ENCODE assay signal across 12 cellular contexts in the genomic region with DNA sequence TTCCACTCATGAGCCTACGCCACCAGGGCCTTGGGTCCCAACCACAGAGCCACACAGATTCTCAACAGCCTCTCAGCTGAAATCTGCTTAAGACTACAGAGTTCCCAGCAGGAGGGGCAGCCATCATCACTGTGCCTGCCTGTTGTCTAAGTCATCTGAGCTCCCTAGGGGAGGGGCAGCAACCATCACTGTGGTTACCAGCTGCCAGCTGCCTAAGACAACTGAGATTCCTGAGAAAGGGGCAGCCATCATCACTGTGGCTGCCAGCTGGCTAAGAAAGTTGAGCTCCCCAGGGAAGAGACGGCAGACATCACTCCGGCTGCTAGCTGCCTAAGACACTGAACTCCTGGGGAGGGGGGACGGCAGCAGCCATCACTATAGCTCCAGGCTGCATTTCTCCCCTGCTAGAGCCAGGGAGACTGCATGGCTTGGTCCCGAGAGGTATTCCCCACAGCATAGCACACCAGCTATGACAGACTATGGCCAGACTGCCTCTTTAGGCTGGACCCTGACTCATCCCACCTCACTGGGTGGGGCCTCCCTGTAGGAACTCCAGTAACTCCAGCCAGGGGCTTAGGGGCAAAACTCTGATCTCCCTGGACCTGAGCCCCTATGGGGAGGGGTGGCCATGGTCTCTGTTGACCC. TPM values are rescaled to one million over a fixed set of nuclear protein-coding genes. Genes with fewer than 3 reads are reported as not detected.
DNase-seq lines count a peak whose midpoint lies in the region; FAIRE-seq and TF ChIP-seq lines count a peak whose summit lies in the region.
"Had no signal": no experiment of that assay in that cellular context is flagged by ENCODE, and none has a peak within 500 bp of the region (broad histone marks: within the 10 kb centered on the region; RNA-seq: fewer than 3 reads in every experiment).

No MANE protein-coding gene starts in this region.

- DNase-seq in ELR (ENCODE audit: low read depth), result peak; percentile 20
- DNase-seq in NCI-H1694 (lab: John Stamatoyannopoulos, UW), result peak; percentile 41
- DNase-seq in astrocyte (ENCODE audit: low read depth), result no peak
- peak; percentile 89 for DNase-seq in osteocyte (ENCODE audit: extremely low spot score, unreplicated experiment)
- DNase-seq in CD1c-positive myeloid dendritic cell (ENCODE audit: extremely low spot score), result no peak
- DNase-seq in suprapubic skin (ENCODE audit: low spot score in 2 of 2), result no peak
- no peak for DNase-seq in amniotic stem cell (lab: John Stamatoyannopoulos, UW)
- DNase-seq: activated CD4-positive, alpha-beta T cell treated with anti-CD3 and anti-CD28 coated beads, Interleukin-2, amount 10 ng/mL, durations not matched to agents 24 days and 14 days; activated naive CD4-positive, alpha-beta T cell treated with anti-CD3 and anti-CD28 coated beads, Interleukin-2, amount 10 ng/mL, durations not matched to agents 7 days and 5 days; kidney had no signal

- H3K4me3 ChIP-seq in astrocyte (ENCODE audit: insufficient read depth, low read depth, low read length) (no peak overlapping the region), suprapubic skin (no peak overlapping the region)

- TF ChIP-seq POLR2A in suprapubic skin (IDR thresholded peaks at IDR 0.05), result no peak

- peaks cover 11% of the 10 kb centered on the region for H3K9me3 Mint-ChIP-seq in astrocyte (ENCODE audit: unreplicated experiment)
- H3K9me3 Mint-ChIP-seq in osteocyte (ENCODE audit: unreplicated experiment), result peaks cover 32% of the 10 kb centered on the region
- H3K9me3 Mint-ChIP-seq: activated CD4-positive, alpha-beta T cell treated with anti-CD3 and anti-CD28 coated beads, Interleukin-2, amount 10 ng/mL, durations not matched to agents 24 days and 14 days had no signal

- H3K27ac ChIP-seq in astrocyte (ENCODE audit: low read depth, low read length), result no peak overlapping the region
- no peak overlapping the region for H3K27ac ChIP-seq in suprapubic skin

- H3K4me2 ChIP-seq in astrocyte (ENCODE audit: low read length), result no peak overlapping the region

- H3K4me1 Mint-ChIP-seq in astrocyte (ENCODE audit: low read depth, unreplicated experiment) (peaks cover 8% of the 10 kb centered on the region), osteocyte (ENCODE audit: unreplicated experiment) (peaks cover 21% of the 10 kb centered on the region)
- H3K4me1 Mint-ChIP-seq: activated CD4-positive, alpha-beta T cell treated with anti-CD3 and anti-CD28 coated beads, Interleukin-2, amount 10 ng/mL, durations not matched to agents 24 days and 14 days; activated naive CD4-positive, alpha-beta T cell treated with anti-CD3 and anti-CD28 coated beads, Interleukin-2, amount 10 ng/mL, durations not matched to agents 7 days and 5 days; neural crest cell; stimulated activated memory B cell treated with anti-CD40 and anti-IgM and Interleukin-4, amounts not matched to agents 10 μg/mL and 1 μg/mL and 100 μg/mL, for 72 hours had no signal

- H3K36me3 ChIP-seq in astrocyte (ENCODE audit: insufficient read depth, low read length) (no peaks in the 10 kb centered on the region), suprapubic skin (no peaks in the 10 kb centered on the region)

- 45% methylated on average over 4 of the region's 5 CpGs for WGBS in suprapubic skin

- peak overlapping the region; percentile 19 for H3K27ac Mint-ChIP-seq in astrocyte (ENCODE audit: unreplicated experiment)
- H3K27ac Mint-ChIP-seq in osteocyte (ENCODE audit: unreplicated experiment), result peak overlapping the region; percentile 75
- H3K27ac Mint-ChIP-seq: activated CD4-positive, alpha-beta T cell treated with anti-CD3 and anti-CD28 coated beads, Interleukin-2, amount 10 ng/mL, durations not matched to agents 24 days and 14 days; activated naive CD4-positive, alpha-beta T cell treated with anti-CD3 and anti-CD28 coated beads, Interleukin-2, amount 10 ng/mL, durations not matched to agents 7 days and 5 days; stimulated activated memory B cell treated with anti-CD40 and anti-IgM and Interleukin-4, amounts not matched to agents 10 μg/mL and 1 μg/mL and 100 μg/mL, for 72 hours had no signal

- no peaks in the 10 kb centered on the region for H3K4me1 ChIP-seq in astrocyte (ENCODE audit: insufficient read depth, low read length)
- H3K4me1 ChIP-seq in suprapubic skin, result no peaks in the 10 kb centered on the region

- H3K79me2 ChIP-seq in astrocyte (ENCODE audit: insufficient read depth, low read length), result no peaks in the 10 kb centered on the region

- TF ChIP-seq CTCF in astrocyte (IDR thresholded peaks at IDR 0.05; ENCODE audit: insufficient read depth, low read depth, low read length), result no peak
- no peak for TF ChIP-seq CTCF in osteocyte (IDR thresholded peaks at IDR 0.05)
- no peak for TF ChIP-seq CTCF in suprapubic skin (IDR thresholded peaks at IDR 0.05)

- H3K9ac ChIP-seq in astrocyte (ENCODE audit: low read length), result no peak overlapping the region

- H2AFZ ChIP-seq in astrocyte (ENCODE audit: low read depth, low read length), result peak overlapping the region; percentile 34

- no peak for TF ChIP-seq EP300 in suprapubic skin (IDR thresholded peaks at IDR 0.05)

- FAIRE-seq in astrocyte (lab: Jason Lieb, UNC), result no peak
- FAIRE-seq: kidney had no signal

- H3K27me3 ChIP-seq in astrocyte (ENCODE audit: insufficient read depth, low read length) (peaks cover 15% of the 10 kb centered on the region), suprapubic skin (peaks cover 24% of the 10 kb centered on the region)

- H3K36me3 Mint-ChIP-seq in astrocyte (ENCODE audit: low read depth, unreplicated experiment) (no peaks in the 10 kb centered on the region), osteocyte (ENCODE audit: unreplicated experiment) (peaks cover 22% of the 10 kb centered on the region)
- H3K36me3 Mint-ChIP-seq: activated naive CD4-positive, alpha-beta T cell treated with anti-CD3 and anti-CD28 coated beads, Interleukin-2, amount 10 ng/mL, durations not matched to agents 7 days and 5 days; stimulated activated memory B cell treated with anti-CD40 and anti-IgM and Interleukin-4, amounts not matched to agents 10 μg/mL and 1 μg/mL and 100 μg/mL, for 72 hours had no signal

- H3K9me3 ChIP-seq in astrocyte (ENCODE audit: insufficient read depth, low read depth, low read length) (no peaks in the 10 kb centered on the region), suprapubic skin (no peaks in the 10 kb centered on the region)

- H3K27me3 Mint-ChIP-seq in astrocyte (ENCODE audit: low read depth, unreplicated experiment), result peaks cover 25% of the 10 kb centered on the region
- H3K27me3 Mint-ChIP-seq in osteocyte (ENCODE audit: unreplicated experiment), result peaks cover 68% of the 10 kb centered on the region

- no peaks in the 10 kb centered on the region for H4K20me1 ChIP-seq in astrocyte (ENCODE audit: insufficient read depth, low read length)

- H3K4me3 Mint-ChIP-seq in astrocyte (ENCODE audit: unreplicated experiment), result no peak overlapping the region
- no peak overlapping the region for H3K4me3 Mint-ChIP-seq in osteocyte (ENCODE audit: unreplicated experiment)
- H3K4me3 Mint-ChIP-seq: activated CD4-positive, alpha-beta T cell treated with anti-CD3 and anti-CD28 coated beads, Interleukin-2, amount 10 ng/mL, durations not matched to agents 24 days and 14 days; activated naive CD4-positive, alpha-beta T cell treated with anti-CD3 and anti-CD28 coated beads, Interleukin-2, amount 10 ng/mL, durations not matched to agents 7 days and 5 days; neural crest cell; stimulated activated memory B cell treated with anti-CD40 and anti-IgM and Interleukin-4, amounts not matched to agents 10 μg/mL and 1 μg/mL and 100 μg/mL, for 72 hours had no signal

RNA-seq across cellular contexts. Expression of gene C14orf132, which starts 37.2 kb away (rescaled TPM):
- total RNA-seq in astrocyte (8.0 and 14.0 TPM in 2 replicates), osteocyte (84.8 and 86.9 TPM in 2 replicates), suprapubic skin (10 to 100 TPM; 16.2 to 34.4 (median 27.9) TPM)

Comparison
In these comparisons a context has a peak if more than half of its experiments do, and no peak if none do; other contexts are left out.
1. DNase-seq: peak in ELR (single experiment), NCI-H1694 (single experiment) and osteocyte (single experiment); none in astrocyte (single experiment), CD1c-positive myeloid dendritic cell (single experiment), suprapubic skin (0 of 2) and amniotic stem cell (single experiment).